Comparison of ENCODE assay signal across 2 cellular contexts in genomic region chr4:38189445-38189844, GRCh38.
TF ChIP-seq lines count a peak whose summit lies in the region.

No MANE protein-coding gene starts in this region.

TF ChIP-seq in IMR-90, 13 proteins besides CTCF, POLR2A, EP300 and RAD21 (continued from another document):
- TF ChIP-seq USF2 (IDR thresholded peaks at IDR 0.05; ENCODE audit: low read depth, low read length) (no peak), MXI1 (IDR thresholded peaks at IDR 0.05; ENCODE audit: borderline replicate concordance, low read depth, low read length) (no peak), MAZ (IDR thresholded peaks at IDR 0.05; ENCODE audit: borderline replicate concordance, low read depth, low read length) (peak; percentile 20; the same call in 1 of the 2 replicates)

TF ChIP-seq in K562, 482 proteins besides CTCF, POLR2A, EP300 and RAD21:
- no peak for TF ChIP-seq ZNF280A (IDR thresholded peaks at IDR 0.05; ENCODE audit: low read depth, partially characterized antibody)
- peak in 1 of 2 experiments; percentile 44; a peak in 1 of 4 replicates for TF ChIP-seq TRIM24 (IDR thresholded peaks at IDR 0.05)
- TF ChIP-seq NELFE (IDR thresholded peaks at IDR 0.05; ENCODE audit: insufficient read depth, insufficient read length), result no peak
- peak; percentile 79 for TF ChIP-seq JUND (IDR thresholded peaks at IDR 0.05; ENCODE audit: borderline replicate concordance, low read depth, low read length)
- TF ChIP-seq JUND (tag; IDR thresholded peaks at IDR 0.05; ENCODE audit: borderline replicate concordance, low read depth, low read length), result peak; percentile 65; the same call in 1 of the 3 replicates
- TF ChIP-seq ZNF124 (CRISPR knock-in tag; IDR thresholded peaks at IDR 0.05), result no peak
- TF ChIP-seq JUN (IDR thresholded peaks at IDR 0.05; ENCODE audit: borderline replicate concordance, low read depth, low read length), result peak; percentile 82
- TF ChIP-seq JUN (CRISPR knock-in tag; IDR thresholded peaks at IDR 0.05; ENCODE audit: borderline replicate concordance), result no peak
- TF ChIP-seq ZNF3 (CRISPR knock-in tag; IDR thresholded peaks at IDR 0.05), result no peak
- 0 out of 2 replicates have a peak, but pooled peaks have one; percentile 15 for TF ChIP-seq TCF3 (CRISPR knock-in tag; IDR thresholded peaks at IDR 0.05)
- no peak for TF ChIP-seq SREBF1 (IDR thresholded peaks at IDR 0.05; ENCODE audit: borderline replicate concordance, low read depth, low read length)
- TF ChIP-seq MTF1 (CRISPR knock-in tag; IDR thresholded peaks at IDR 0.05; ENCODE audit: borderline replicate concordance), result no peak
- no peak for TF ChIP-seq REST (CRISPR knock-in tag; IDR thresholded peaks at IDR 0.05; ENCODE audit: low read depth)
- peak; percentile 92 for TF ChIP-seq FOSL1 (tag; conservative IDR thresholded peaks at IDR 0.05)
- TF ChIP-seq DLX4 (CRISPR knock-in tag; IDR thresholded peaks at IDR 0.05), result no peak
- TF ChIP-seq ATF3 (IDR thresholded peaks at IDR 0.05), result peak; percentile 84
- no peak for TF ChIP-seq ATF3 (CRISPR knock-in tag; conservative IDR thresholded peaks at IDR 0.05)
- TF ChIP-seq CBFA2T3 (IDR thresholded peaks at IDR 0.05), result peak; percentile 45
- TF ChIP-seq DPF2 (IDR thresholded peaks at IDR 0.05), result peak; percentile 70
- peak; percentile 1 for TF ChIP-seq FOS (IDR thresholded peaks at IDR 0.05; ENCODE audit: extremely low read depth, insufficient read length)
- peak; percentile 63 for TF ChIP-seq SMARCA4 (IDR thresholded peaks at IDR 0.05)
- TF ChIP-seq FIP1L1 (IDR thresholded peaks at IDR 0.05; ENCODE audit: low read depth, low read length, poor library complexity, severe bottlenecking), result no peak
- peak; percentile 49; the same call in 1 of the 2 replicates for TF ChIP-seq NFE2 (IDR thresholded peaks at IDR 0.05; ENCODE audit: low read depth)
- TF ChIP-seq ARID1B (IDR thresholded peaks at IDR 0.05), result peak; percentile 70
- 0 out of 2 replicates have a peak, but pooled peaks have one; percentile 36 for TF ChIP-seq NFATC3 (IDR thresholded peaks at IDR 0.05)
- TF ChIP-seq KLF10 (CRISPR knock-in tag; IDR thresholded peaks at IDR 0.05), result no peak
- peak; percentile 39 for TF ChIP-seq CBFA2T2 (conservative IDR thresholded peaks at IDR 0.05)
- peak; percentile 59 for TF ChIP-seq SMARCE1 (IDR thresholded peaks at IDR 0.05)
